Comparison of ENCODE assay signal across 18 cellular contexts in genomic region chr11:13786688-13787087, GRCh38.
"Had no signal": no experiment of that assay in that cellular context is flagged by ENCODE, and none has a peak within 500 bp of the region (broad histone marks: within the 10 kb centered on the region; RNA-seq: fewer than 3 reads in every experiment).

No MANE protein-coding gene starts in this region.

- H3K4me3 Mint-ChIP-seq: activated CD4-positive, alpha-beta memory T cell treated with anti-CD3 and anti-CD28 coated beads for 36 hours; activated CD4-positive, alpha-beta T cell treated with anti-CD3 and anti-CD28 coated beads for 36 hours; activated naive CD8-positive, alpha-beta T cell; activated T-helper 1 cell treated with anti-CD3 and anti-CD28 coated beads, Interleukin-12 subunit alpha, Interleukin-12 subunit beta, Interleukin-2, Interleukin-4 antibody, amounts not matched to agents 30 ng/mL and 10 ng/mL and 1 ng/mL, durations not matched to agents 14 hours and 24 hours and 36 hours; naive thymus-derived CD8-positive, alpha-beta T cell; stimulated activated naive B cell treated with anti-CD40 and anti-IgM and Interleukin-4, amounts not matched to agents 10 μg/mL and 1 μg/mL and 100 μg/mL, for 72 hours had no signal

- H3K4me1 ChIP-seq: esophagus squamous epithelium, heart right ventricle, sigmoid colon, upper lobe of left lung had no signal

- H3K4me3 ChIP-seq: cardiac muscle cell, esophagus squamous epithelium, heart right ventricle, ovary, sigmoid colon, thoracic aorta, upper lobe of left lung had no signal

- H3K27me3 ChIP-seq: cardiac muscle cell, ovary, sigmoid colon, upper lobe of left lung had no signal

- H3K9me3 Mint-ChIP-seq: activated CD4-positive, alpha-beta memory T cell treated with anti-CD3 and anti-CD28 coated beads for 36 hours; activated T-helper 1 cell treated with anti-CD3 and anti-CD28 coated beads, Interleukin-12 subunit alpha, Interleukin-12 subunit beta, Interleukin-2, Interleukin-4 antibody, amounts not matched to agents 30 ng/mL and 10 ng/mL and 1 ng/mL, durations not matched to agents 14 hours and 24 hours and 36 hours; naive thymus-derived CD8-positive, alpha-beta T cell; stimulated activated naive B cell treated with anti-CD40 and anti-IgM and Interleukin-4, amounts not matched to agents 10 μg/mL and 1 μg/mL and 100 μg/mL, for 72 hours had no signal

- H3K27ac Mint-ChIP-seq: activated CD4-positive, alpha-beta memory T cell treated with anti-CD3 and anti-CD28 coated beads for 36 hours; activated CD4-positive, alpha-beta T cell treated with anti-CD3 and anti-CD28 coated beads for 36 hours; activated naive CD8-positive, alpha-beta T cell; activated T-helper 1 cell treated with anti-CD3 and anti-CD28 coated beads, Interleukin-12 subunit alpha, Interleukin-12 subunit beta, Interleukin-2, Interleukin-4 antibody, amounts not matched to agents 30 ng/mL and 10 ng/mL and 1 ng/mL, durations not matched to agents 14 hours and 24 hours and 36 hours; stimulated activated naive B cell treated with anti-CD40 and anti-IgM and Interleukin-4, amounts not matched to agents 10 μg/mL and 1 μg/mL and 100 μg/mL, for 72 hours had no signal

- H3K27ac ChIP-seq: cardiac muscle cell, esophagus squamous epithelium, heart right ventricle, ovary, sigmoid colon, thoracic aorta, upper lobe of left lung, WERI-Rb-1 had no signal

- H3K36me3 Mint-ChIP-seq: activated CD4-positive, alpha-beta memory T cell treated with anti-CD3 and anti-CD28 coated beads for 36 hours; activated naive CD8-positive, alpha-beta T cell; naive thymus-derived CD8-positive, alpha-beta T cell; stimulated activated naive B cell treated with anti-CD40 and anti-IgM and Interleukin-4, amounts not matched to agents 10 μg/mL and 1 μg/mL and 100 μg/mL, for 72 hours had no signal

- H3K27me3 Mint-ChIP-seq: activated CD4-positive, alpha-beta memory T cell treated with anti-CD3 and anti-CD28 coated beads for 36 hours; activated CD4-positive, alpha-beta T cell treated with anti-CD3 and anti-CD28 coated beads for 36 hours; naive thymus-derived CD8-positive, alpha-beta T cell; stimulated activated naive B cell treated with anti-CD40 and anti-IgM and Interleukin-4, amounts not matched to agents 10 μg/mL and 1 μg/mL and 100 μg/mL, for 72 hours had no signal

- DNase-seq: activated CD4-positive, alpha-beta memory T cell treated with anti-CD3 and anti-CD28 coated beads for 36 hours; activated CD4-positive, alpha-beta T cell treated with anti-CD3 and anti-CD28 coated beads for 36 hours; activated T-cell treated with anti-CD3 and anti-CD28 coated beads for 4 hours; dermis blood vessel endothelial cell; effector memory CD4-positive, alpha-beta T cell; esophagus squamous epithelium; heart right ventricle; mesendoderm; naive thymus-derived CD8-positive, alpha-beta T cell; ovary; sigmoid colon; stimulated activated naive B cell treated with anti-CD40 and anti-IgM and Interleukin-4, amounts not matched to agents 10 μg/mL and 1 μg/mL and 100 μg/mL, for 72 hours; upper lobe of left lung; WERI-Rb-1 had no signal

- H3K9me3 ChIP-seq: esophagus squamous epithelium, heart right ventricle, ovary, sigmoid colon, thoracic aorta, upper lobe of left lung had no signal

- H3K36me3 ChIP-seq: cardiac muscle cell, esophagus squamous epithelium, heart right ventricle, ovary, sigmoid colon, thoracic aorta, upper lobe of left lung, WERI-Rb-1 had no signal

- H3K4me1 Mint-ChIP-seq: activated CD4-positive, alpha-beta T cell treated with anti-CD3 and anti-CD28 coated beads for 36 hours; stimulated activated naive B cell treated with anti-CD40 and anti-IgM and Interleukin-4, amounts not matched to agents 10 μg/mL and 1 μg/mL and 100 μg/mL, for 72 hours had no signal
